Comparison of ENCODE assay signal across 1 cellular context in the genomic region with DNA sequence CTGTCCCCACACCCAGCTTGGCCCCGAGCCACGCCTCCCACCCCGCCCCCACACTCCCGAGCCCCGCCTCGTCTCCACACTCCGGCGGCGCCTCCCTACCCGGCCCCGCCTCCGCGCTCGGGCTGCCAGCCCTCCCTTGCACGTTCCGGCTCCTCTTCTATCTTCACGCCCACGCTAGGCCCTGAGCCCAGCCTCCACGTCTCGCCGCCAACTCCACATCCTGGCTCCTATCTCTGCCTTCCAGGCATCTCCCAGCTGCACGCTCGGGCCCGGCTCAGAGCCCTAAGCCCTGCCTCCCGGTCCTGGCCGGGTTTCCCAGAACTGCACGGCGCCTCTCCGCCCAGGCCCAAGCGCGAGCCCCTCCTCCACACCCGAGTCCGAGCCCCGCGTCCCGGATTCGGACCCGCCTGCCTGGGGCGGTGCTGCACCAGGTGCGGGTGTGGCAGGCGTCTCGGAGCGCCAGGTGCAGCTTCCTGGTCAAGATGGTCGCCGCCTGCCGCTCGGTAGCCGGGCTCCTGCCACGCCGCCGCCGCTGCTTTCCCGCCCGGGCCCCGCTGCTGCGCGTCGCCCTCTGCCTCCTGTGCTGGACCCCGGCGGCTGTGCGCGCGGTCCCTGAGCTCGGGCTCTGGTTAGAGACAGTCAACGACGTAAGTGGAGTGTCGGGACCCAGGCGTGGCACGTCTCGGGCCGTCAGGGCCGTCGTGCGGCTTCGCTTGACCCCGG.
TF ChIP-seq lines count a peak whose summit lies in the region.

A gene with protein sequence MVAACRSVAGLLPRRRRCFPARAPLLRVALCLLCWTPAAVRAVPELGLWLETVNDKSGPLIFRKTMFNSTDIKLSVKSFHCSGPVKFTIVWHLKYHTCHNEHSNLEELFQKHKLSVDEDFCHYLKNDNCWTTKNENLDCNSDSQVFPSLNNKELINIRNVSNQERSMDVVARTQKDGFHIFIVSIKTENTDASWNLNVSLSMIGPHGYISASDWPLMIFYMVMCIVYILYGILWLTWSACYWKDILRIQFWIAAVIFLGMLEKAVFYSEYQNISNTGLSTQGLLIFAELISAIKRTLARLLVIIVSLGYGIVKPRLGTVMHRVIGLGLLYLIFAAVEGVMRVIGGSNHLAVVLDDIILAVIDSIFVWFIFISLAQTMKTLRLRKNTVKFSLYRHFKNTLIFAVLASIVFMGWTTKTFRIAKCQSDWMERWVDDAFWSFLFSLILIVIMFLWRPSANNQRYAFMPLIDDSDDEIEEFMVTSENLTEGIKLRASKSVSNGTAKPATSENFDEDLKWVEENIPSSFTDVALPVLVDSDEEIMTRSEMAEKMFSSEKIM (plus strand): TSS at position 160 of the 723 bp plus-strand sequence. CDS start 323 bp downstream, at position 483.

TF ChIP-seq in HepG2, 621 proteins besides CTCF, POLR2A, EP300 and RAD21 (continued from another document and continues in another):
- TF ChIP-seq, protein P1, sequence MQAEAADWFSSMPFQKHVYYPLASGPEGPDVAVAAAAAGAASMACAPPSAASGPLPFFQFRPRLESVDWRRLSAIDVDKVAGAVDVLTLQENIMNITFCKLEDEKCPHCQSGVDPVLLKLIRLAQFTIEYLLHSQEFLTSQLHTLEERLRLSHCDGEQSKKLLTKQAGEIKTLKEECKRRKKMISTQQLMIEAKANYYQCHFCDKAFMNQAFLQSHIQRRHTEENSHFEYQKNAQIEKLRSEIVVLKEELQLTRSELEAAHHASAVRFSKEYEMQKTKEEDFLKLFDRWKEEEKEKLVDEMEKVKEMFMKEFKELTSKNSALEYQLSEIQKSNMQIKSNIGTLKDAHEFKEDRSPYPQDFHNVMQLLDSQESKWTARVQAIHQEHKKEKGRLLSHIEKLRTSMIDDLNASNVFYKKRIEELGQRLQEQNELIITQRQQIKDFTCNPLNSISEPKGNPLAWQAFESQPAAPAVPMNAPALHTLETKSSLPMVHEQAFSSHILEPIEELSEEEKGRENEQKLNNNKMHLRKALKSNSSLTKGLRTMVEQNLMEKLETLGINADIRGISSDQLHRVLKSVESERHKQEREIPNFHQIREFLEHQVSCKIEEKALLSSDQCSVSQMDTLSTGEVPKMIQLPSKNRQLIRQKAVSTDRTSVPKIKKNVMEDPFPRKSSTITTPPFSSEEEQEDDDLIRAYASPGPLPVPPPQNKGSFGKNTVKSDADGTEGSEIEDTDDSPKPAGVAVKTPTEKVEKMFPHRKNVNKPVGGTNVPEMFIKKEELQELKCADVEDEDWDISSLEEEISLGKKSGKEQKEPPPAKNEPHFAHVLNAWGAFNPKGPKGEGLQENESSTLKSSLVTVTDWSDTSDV (CRISPR knock-in tag; IDR thresholded peaks at IDR 0.05) = peak; percentile 82
- TF ChIP-seq HCFC1 (IDR thresholded peaks at IDR 0.05; ENCODE audit: low read depth, low read length) (no peak), HNF4G (IDR thresholded peaks at IDR 0.05; ENCODE audit: borderline replicate concordance, low read depth, low read length) (no peak), HNF4G (CRISPR knock-in tag; IDR thresholded peaks at IDR 0.05; ENCODE audit: borderline replicate concordance, low read depth) (peak; percentile 52; the same call in 1 of the 2 replicates), CBX1 (IDR thresholded peaks at IDR 0.05; ENCODE audit: low read depth) (no peak), ZNF329 (CRISPR knock-in tag; IDR thresholded peaks at IDR 0.05; ENCODE audit: low read depth) (peak; percentile 59; the same call in 1 of the 2 replicates), MED8 (CRISPR knock-in tag; IDR thresholded peaks at IDR 0.05; ENCODE audit: insufficient replicate concordance) (no peak), RORA (CRISPR knock-in tag; IDR thresholded peaks at IDR 0.05) (no peak), MAFF (IDR thresholded peaks at IDR 0.05; ENCODE audit: low read depth, low read length) (no peak), NRL (CRISPR knock-in tag; IDR thresholded peaks at IDR 0.05; ENCODE audit: borderline replicate concordance) (peak; percentile 76; the same call in 1 of the 2 replicates), NFKBIZ (CRISPR knock-in tag; IDR thresholded peaks at IDR 0.05) (no peak; the same call in 1 of the 2 replicates), SETDB1 (CRISPR knock-in tag; IDR thresholded peaks at IDR 0.05; ENCODE audit: borderline replicate concordance) (no peak), CBX5 (CRISPR knock-in tag; IDR thresholded peaks at IDR 0.05; ENCODE audit: borderline replicate concordance) (no peak; the same call in 1 of the 2 replicates), JUN (CRISPR knock-in tag; IDR thresholded peaks at IDR 0.05) (no peak), GATAD2A (CRISPR knock-in tag; IDR thresholded peaks at IDR 0.05) (peak; percentile 53), ZNF619 (CRISPR knock-in tag; IDR thresholded peaks at IDR 0.05) (peak; percentile 92), ZNF30 (CRISPR knock-in tag; IDR thresholded peaks at IDR 0.05) (no peak)
- TF ChIP-seq, protein P2, sequence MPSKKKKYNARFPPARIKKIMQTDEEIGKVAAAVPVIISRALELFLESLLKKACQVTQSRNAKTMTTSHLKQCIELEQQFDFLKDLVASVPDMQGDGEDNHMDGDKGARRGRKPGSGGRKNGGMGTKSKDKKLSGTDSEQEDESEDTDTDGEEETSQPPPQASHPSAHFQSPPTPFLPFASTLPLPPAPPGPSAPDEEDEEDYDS (CRISPR knock-in tag; IDR thresholded peaks at IDR 0.05) = peak; percentile 61
- TF ChIP-seq, protein P3, sequence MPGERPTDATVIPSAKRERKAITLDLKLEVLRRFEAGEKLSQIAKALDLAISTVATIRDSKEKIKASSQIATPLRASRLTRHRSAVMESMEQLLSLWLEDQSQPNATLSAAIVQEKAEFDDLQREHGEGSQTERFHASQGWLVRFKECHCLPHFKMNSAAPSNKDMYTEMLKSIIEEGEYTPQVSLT (CRISPR knock-in tag; IDR thresholded peaks at IDR 0.05; ENCODE audit: borderline replicate concordance, low read depth) = peak; percentile 53; the same call in 1 of the 2 replicates
- TF ChIP-seq, protein P4, sequence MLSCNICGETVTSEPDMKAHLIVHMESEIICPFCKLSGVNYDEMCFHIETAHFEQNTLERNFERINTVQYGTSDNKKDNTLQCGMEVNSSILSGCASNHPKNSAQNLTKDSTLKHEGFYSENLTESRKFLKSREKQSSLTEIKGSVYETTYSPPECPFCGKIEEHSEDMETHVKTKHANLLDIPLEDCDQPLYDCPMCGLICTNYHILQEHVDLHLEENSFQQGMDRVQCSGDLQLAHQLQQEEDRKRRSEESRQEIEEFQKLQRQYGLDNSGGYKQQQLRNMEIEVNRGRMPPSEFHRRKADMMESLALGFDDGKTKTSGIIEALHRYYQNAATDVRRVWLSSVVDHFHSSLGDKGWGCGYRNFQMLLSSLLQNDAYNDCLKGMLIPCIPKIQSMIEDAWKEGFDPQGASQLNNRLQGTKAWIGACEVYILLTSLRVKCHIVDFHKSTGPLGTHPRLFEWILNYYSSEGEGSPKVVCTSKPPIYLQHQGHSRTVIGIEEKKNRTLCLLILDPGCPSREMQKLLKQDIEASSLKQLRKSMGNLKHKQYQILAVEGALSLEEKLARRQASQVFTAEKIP (CRISPR knock-in tag; IDR thresholded peaks at IDR 0.05; ENCODE audit: borderline replicate concordance) = no peak
- TF ChIP-seq, protein P5, sequence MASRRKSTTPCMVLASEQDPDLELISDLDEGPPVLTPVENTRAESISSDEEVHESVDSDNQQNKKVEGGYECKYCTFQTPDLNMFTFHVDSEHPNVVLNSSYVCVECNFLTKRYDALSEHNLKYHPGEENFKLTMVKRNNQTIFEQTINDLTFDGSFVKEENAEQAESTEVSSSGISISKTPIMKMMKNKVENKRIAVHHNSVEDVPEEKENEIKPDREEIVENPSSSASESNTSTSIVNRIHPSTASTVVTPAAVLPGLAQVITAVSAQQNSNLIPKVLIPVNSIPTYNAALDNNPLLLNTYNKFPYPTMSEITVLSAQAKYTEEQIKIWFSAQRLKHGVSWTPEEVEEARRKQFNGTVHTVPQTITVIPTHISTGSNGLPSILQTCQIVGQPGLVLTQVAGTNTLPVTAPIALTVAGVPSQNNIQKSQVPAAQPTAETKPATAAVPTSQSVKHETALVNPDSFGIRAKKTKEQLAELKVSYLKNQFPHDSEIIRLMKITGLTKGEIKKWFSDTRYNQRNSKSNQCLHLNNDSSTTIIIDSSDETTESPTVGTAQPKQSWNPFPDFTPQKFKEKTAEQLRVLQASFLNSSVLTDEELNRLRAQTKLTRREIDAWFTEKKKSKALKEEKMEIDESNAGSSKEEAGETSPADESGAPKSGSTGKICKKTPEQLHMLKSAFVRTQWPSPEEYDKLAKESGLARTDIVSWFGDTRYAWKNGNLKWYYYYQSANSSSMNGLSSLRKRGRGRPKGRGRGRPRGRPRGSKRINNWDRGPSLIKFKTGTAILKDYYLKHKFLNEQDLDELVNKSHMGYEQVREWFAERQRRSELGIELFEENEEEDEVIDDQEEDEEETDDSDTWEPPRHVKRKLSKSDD (CRISPR knock-in tag; IDR thresholded peaks at IDR 0.05; ENCODE audit: low read depth) = no peak
- TF ChIP-seq, protein P6, sequence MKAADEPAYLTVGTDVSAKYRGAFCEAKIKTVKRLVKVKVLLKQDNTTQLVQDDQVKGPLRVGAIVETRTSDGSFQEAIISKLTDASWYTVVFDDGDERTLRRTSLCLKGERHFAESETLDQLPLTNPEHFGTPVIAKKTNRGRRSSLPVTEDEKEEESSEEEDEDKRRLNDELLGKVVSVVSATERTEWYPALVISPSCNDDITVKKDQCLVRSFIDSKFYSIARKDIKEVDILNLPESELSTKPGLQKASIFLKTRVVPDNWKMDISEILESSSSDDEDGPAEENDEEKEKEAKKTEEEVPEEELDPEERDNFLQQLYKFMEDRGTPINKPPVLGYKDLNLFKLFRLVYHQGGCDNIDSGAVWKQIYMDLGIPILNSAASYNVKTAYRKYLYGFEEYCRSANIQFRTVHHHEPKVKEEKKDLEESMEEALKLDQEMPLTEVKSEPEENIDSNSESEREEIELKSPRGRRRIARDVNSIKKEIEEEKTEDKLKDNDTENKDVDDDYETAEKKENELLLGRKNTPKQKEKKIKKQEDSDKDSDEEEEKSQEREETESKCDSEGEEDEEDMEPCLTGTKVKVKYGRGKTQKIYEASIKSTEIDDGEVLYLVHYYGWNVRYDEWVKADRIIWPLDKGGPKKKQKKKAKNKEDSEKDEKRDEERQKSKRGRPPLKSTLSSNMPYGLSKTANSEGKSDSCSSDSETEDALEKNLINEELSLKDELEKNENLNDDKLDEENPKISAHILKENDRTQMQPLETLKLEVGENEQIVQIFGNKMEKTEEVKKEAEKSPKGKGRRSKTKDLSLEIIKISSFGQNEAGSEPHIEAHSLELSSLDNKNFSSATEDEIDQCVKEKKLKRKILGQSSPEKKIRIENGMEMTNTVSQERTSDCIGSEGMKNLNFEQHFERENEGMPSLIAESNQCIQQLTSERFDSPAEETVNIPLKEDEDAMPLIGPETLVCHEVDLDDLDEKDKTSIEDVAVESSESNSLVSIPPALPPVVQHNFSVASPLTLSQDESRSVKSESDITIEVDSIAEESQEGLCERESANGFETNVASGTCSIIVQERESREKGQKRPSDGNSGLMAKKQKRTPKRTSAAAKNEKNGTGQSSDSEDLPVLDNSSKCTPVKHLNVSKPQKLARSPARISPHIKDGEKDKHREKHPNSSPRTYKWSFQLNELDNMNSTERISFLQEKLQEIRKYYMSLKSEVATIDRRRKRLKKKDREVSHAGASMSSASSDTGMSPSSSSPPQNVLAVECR (CRISPR knock-in tag; IDR thresholded peaks at IDR 0.05; ENCODE audit: borderline replicate concordance) = peak; percentile 93
- TF ChIP-seq, protein P7, sequence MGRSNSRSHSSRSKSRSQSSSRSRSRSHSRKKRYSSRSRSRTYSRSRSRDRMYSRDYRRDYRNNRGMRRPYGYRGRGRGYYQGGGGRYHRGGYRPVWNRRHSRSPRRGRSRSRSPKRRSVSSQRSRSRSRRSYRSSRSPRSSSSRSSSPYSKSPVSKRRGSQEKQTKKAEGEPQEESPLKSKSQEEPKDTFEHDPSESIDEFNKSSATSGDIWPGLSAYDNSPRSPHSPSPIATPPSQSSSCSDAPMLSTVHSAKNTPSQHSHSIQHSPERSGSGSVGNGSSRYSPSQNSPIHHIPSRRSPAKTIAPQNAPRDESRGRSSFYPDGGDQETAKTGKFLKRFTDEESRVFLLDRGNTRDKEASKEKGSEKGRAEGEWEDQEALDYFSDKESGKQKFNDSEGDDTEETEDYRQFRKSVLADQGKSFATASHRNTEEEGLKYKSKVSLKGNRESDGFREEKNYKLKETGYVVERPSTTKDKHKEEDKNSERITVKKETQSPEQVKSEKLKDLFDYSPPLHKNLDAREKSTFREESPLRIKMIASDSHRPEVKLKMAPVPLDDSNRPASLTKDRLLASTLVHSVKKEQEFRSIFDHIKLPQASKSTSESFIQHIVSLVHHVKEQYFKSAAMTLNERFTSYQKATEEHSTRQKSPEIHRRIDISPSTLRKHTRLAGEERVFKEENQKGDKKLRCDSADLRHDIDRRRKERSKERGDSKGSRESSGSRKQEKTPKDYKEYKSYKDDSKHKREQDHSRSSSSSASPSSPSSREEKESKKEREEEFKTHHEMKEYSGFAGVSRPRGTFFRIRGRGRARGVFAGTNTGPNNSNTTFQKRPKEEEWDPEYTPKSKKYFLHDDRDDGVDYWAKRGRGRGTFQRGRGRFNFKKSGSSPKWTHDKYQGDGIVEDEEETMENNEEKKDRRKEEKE (IDR thresholded peaks at IDR 0.05) = no peak
- TF ChIP-seq, protein P8, sequence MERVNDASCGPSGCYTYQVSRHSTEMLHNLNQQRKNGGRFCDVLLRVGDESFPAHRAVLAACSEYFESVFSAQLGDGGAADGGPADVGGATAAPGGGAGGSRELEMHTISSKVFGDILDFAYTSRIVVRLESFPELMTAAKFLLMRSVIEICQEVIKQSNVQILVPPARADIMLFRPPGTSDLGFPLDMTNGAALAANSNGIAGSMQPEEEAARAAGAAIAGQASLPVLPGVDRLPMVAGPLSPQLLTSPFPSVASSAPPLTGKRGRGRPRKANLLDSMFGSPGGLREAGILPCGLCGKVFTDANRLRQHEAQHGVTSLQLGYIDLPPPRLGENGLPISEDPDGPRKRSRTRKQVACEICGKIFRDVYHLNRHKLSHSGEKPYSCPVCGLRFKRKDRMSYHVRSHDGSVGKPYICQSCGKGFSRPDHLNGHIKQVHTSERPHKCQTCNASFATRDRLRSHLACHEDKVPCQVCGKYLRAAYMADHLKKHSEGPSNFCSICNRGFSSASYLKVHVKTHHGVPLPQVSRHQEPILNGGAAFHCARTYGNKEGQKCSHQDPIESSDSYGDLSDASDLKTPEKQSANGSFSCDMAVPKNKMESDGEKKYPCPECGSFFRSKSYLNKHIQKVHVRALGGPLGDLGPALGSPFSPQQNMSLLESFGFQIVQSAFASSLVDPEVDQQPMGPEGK (CRISPR knock-in tag; IDR thresholded peaks at IDR 0.05) = peak; percentile 6; the same call in 1 of the 2 replicates
- TF ChIP-seq, protein P9, sequence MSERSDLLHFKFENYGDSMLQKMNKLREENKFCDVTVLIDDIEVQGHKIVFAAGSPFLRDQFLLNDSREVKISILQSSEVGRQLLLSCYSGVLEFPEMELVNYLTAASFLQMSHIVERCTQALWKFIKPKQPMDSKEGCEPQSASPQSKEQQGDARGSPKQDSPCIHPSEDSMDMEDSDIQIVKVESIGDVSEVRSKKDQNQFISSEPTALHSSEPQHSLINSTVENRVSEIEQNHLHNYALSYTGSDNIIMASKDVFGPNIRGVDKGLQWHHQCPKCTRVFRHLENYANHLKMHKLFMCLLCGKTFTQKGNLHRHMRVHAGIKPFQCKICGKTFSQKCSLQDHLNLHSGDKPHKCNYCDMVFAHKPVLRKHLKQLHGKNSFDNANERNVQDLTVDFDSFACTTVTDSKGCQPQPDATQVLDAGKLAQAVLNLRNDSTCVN (CRISPR knock-in tag; IDR thresholded peaks at IDR 0.05; ENCODE audit: borderline replicate concordance) = no peak; the same call in 1 of the 2 replicates
